Comparison of ENCODE assay signal across 9 cellular contexts in genomic region chr1:182069028-182069466, GRCh38. TPM values are rescaled to one million over a fixed set of nuclear protein-coding genes. Genes with fewer than 3 reads are reported as not detected.
DNase-seq lines count a peak whose midpoint lies in the region; ATAC-seq, FAIRE-seq and TF ChIP-seq lines count a peak whose summit lies in the region.
"Had no signal": no experiment of that assay in that cellular context is flagged by ENCODE, and none has a peak within 500 bp of the region (broad histone marks: within the 10 kb centered on the region; RNA-seq: fewer than 3 reads in every experiment).

No MANE protein-coding gene starts in this region.

- BruUV-seq in IMR-90 (replicated peaks; lab: Mats Ljungman, UMichigan) = no TSS peak

- TF ChIP-seq POLR2A in IMR-90 (IDR thresholded peaks at IDR 0.05; ENCODE audit: low read depth, low read length) (no peak), stomach (IDR thresholded peaks at IDR 0.05) (no peak)

- H3K36me3 ChIP-seq in IMR-90 (ENCODE audit: control insufficient read depth, insufficient read depth, low read length) = no peaks in the 10 kb centered on the region
- no peaks in the 10 kb centered on the region for H3K36me3 ChIP-seq in OCI-LY3 (replicated peaks; ENCODE audit: low read depth, low read length)
- H3K36me3 ChIP-seq in brain microvascular endothelial cell (replicated peaks) = no peaks in the 10 kb centered on the region
- H3K36me3 ChIP-seq in kidney (ENCODE audit: control insufficient read depth in 1 of 2, insufficient read depth in 2 of 2, low read length in 2 of 2) = no peaks in the 10 kb centered on the region
- H3K36me3 ChIP-seq in stomach = no peaks in the 10 kb centered on the region

- H3K27me3 ChIP-seq in IMR-90 (ENCODE audit: control insufficient read depth, insufficient read depth, low read length) = no peaks in the 10 kb centered on the region
- peaks cover 36% of the 10 kb centered on the region for H3K27me3 ChIP-seq in OCI-LY3 (ENCODE audit: low read depth, low read length)
- no peaks in the 10 kb centered on the region for H3K27me3 ChIP-seq in brain microvascular endothelial cell (replicated peaks)
- H3K27me3 ChIP-seq in stomach = peaks cover 0 to 14% (median 0%) of the 10 kb centered on the region in 3 donors

- no peaks in the 10 kb centered on the region for H3K79me1 ChIP-seq in IMR-90 (ENCODE audit: low read depth in 1 of 2, low read length in 2 of 2)

- H3K4me1 ChIP-seq in IMR-90 (ENCODE audit: control insufficient read depth, insufficient read depth, low read length) = no peaks in the 10 kb centered on the region
- no peaks in the 10 kb centered on the region for H3K4me1 ChIP-seq in OCI-LY3 (ENCODE audit: low read length)
- peaks cover 0 to 2% of the 10 kb centered on the region in 2 donors for H3K4me1 ChIP-seq in kidney (ENCODE audit: control insufficient read depth in 1 of 2, insufficient read depth in 1 of 2, low read depth in 1 of 2, low read length in 2 of 2)
- H3K4me1 ChIP-seq in stomach = peaks cover 0 to 7% (median 3%) of the 10 kb centered on the region in 4 donors

- peak; percentile 46 for DNase-seq in activated CD4-positive, alpha-beta T cell treated with anti-CD3 and anti-CD28 coated beads for 48 hours
- DNase-seq in activated CD4-positive, alpha-beta T cell treated with anti-CD3 and anti-CD28 coated beads for 1 hour = no peak
- peak; percentile 14 for DNase-seq in IMR-90
- no peak for DNase-seq in brain microvascular endothelial cell
- DNase-seq in kidney = peak; percentile 69
- DNase-seq in stomach = peak; percentile 66
- DNase-seq: CD4-positive, CD25-positive, alpha-beta regulatory T cell had no signal

- H3K27ac ChIP-seq in IMR-90 (ENCODE audit: insufficient read depth, low read length) (no peak overlapping the region), OCI-LY3 (ENCODE audit: low read length) (no peak overlapping the region), brain microvascular endothelial cell (no peak overlapping the region), kidney (ENCODE audit: low read depth in 2 of 2, low read length in 2 of 2) (no peak overlapping the region), stomach (no peak overlapping the region)

- H2BK15ac ChIP-seq in IMR-90 (ENCODE audit: low read depth, low read length) = no peak overlapping the region

- H3K23ac ChIP-seq in IMR-90 (ENCODE audit: low read depth, low read length) = no peak overlapping the region

- intact Hi-C loops in IMR-90 (cut with micrococcal nuclease) = no loop called here
- intact Hi-C loops in kidney (cut with DNase I) = no loop called here
- intact Hi-C loops in stomach (cut with DNase I; ENCODE audit: low total_unique reads) = no loop called here

- no peak overlapping the region for H3K4ac ChIP-seq in IMR-90 (ENCODE audit: low read depth, low read length)

- H3K4me2 ChIP-seq in IMR-90 (ENCODE audit: low read depth, low read length) (no peak overlapping the region), OCI-LY3 (ENCODE audit: low read length) (no peak overlapping the region)

- H4K91ac ChIP-seq in IMR-90 (ENCODE audit: insufficient read depth, low read depth, low read length) = no peak overlapping the region

- H3K4me3 ChIP-seq in IMR-90 (ENCODE audit: insufficient read depth, low read depth, low read length) (no peak overlapping the region), OCI-LY3 (ENCODE audit: low read length) (no peak overlapping the region), brain microvascular endothelial cell (ENCODE audit: low read depth, low read length) (no peak overlapping the region), kidney (ENCODE audit: low read length in 2 of 2) (no peak overlapping the region), stomach (no peak overlapping the region)

- in situ Hi-C loops in IMR-90 (cut with MboI; ENCODE audit: low sequenced_read_pairs) = loop anchor here (25.0 kb wide), 1 partner anchor 857 kb away; no protein-coding TSS in a partner anchor
- in situ Hi-C loops in brain microvascular endothelial cell (cut with HindIII; ENCODE audit: low pct_ligation_motif_present, low sequenced_read_pairs) = no loop called here

- no peak overlapping the region for H3K18ac ChIP-seq in IMR-90 (ENCODE audit: low read depth, low read length)

- H4K5ac ChIP-seq in IMR-90 (ENCODE audit: low read depth, low read length) = no peak overlapping the region

- no peak overlapping the region for H2AK5ac ChIP-seq in IMR-90 (ENCODE audit: low read depth, low read length)

- POLR2A ChIA-PET in IMR-90 (lab: Charles Lee; ENCODE audit: unreplicated experiment) = no interaction called here

- 13% methylated on average over 3 of the region's 12 CpGs; no CpG with 5 or more reads in 1 of the 2 experiments for WGBS in IMR-90 (ENCODE audit: extremely low coverage in 2 of 2, insufficient read length in 1 of 2), 2 experiments
- WGBS in stomach, 5 donors = 10 to 53% (median 12%) methylated on average over 11 to 12 of the region's 12 CpGs

- H4K8ac ChIP-seq in IMR-90 (ENCODE audit: low read depth in 2 of 2, low read length in 2 of 2) = no peak overlapping the region

- H2AK9ac ChIP-seq in IMR-90 (replicated peaks; ENCODE audit: low read depth, low read length, poor library complexity) = no peak overlapping the region

- TF ChIP-seq EP300 in stomach (IDR thresholded peaks at IDR 0.05) = no peak

- no peaks in the 10 kb centered on the region for H4K20me1 ChIP-seq in IMR-90 (ENCODE audit: insufficient read depth, low read length)
- no peaks in the 10 kb centered on the region for H4K20me1 ChIP-seq in OCI-LY3 (ENCODE audit: insufficient read depth, low read length)

- no peaks in the 10 kb centered on the region for H3K9me1 ChIP-seq in IMR-90 (ENCODE audit: insufficient read depth, low read length)

- H3K9me3 ChIP-seq in IMR-90 (ENCODE audit: control insufficient read depth, insufficient read depth, low read length) (no peaks in the 10 kb centered on the region), OCI-LY3 (ENCODE audit: insufficient read depth, low read length) (no peaks in the 10 kb centered on the region), kidney (ENCODE audit: control insufficient read depth in 1 of 2, low read length in 2 of 2) (peaks cover 0 to under 1% of the 10 kb centered on the region in 2 donors), stomach (no peaks in the 10 kb centered on the region)

- H2BK20ac ChIP-seq in IMR-90 (ENCODE audit: low read depth, low read length) = no peak overlapping the region

- no peak overlapping the region for H3K9ac ChIP-seq in IMR-90 (ENCODE audit: low read depth, low read length)
- no peak overlapping the region for H3K9ac ChIP-seq in OCI-LY3 (ENCODE audit: low read length)
- H3K9ac ChIP-seq in kidney (ENCODE audit: low read length in 2 of 2) = no peak overlapping the region

- no peak overlapping the region for H2BK120ac ChIP-seq in IMR-90 (ENCODE audit: low read depth, low read length)

- dilution Hi-C loops in IMR-90 (cut with HindIII; ENCODE audit: low sequenced_read_pairs, unreplicated experiment) = no loop called here

- peak; percentile 80 for ATAC-seq in IMR-90 (ENCODE audit: low read depth)
- ATAC-seq in GM21381 (IDR thresholded peaks at IDR 0.05; ENCODE audit: unreplicated experiment) = no peak

- TF ChIP-seq CTCF in IMR-90 (conservative IDR thresholded peaks at IDR 0.05; ENCODE audit: low read depth, low read length) = peak; percentile 49
- TF ChIP-seq CTCF in OCI-LY3 (IDR thresholded peaks at IDR 0.05; ENCODE audit: low read depth, low read length) = peak; percentile 42
- TF ChIP-seq CTCF in brain microvascular endothelial cell (IDR thresholded peaks at IDR 0.05; ENCODE audit: low read depth, low read length, missing control alignments) = peak; percentile 78
- peak; percentile 51 for TF ChIP-seq CTCF in kidney (IDR thresholded peaks at IDR 0.05; ENCODE audit: borderline replicate concordance, extremely low read depth, insufficient read depth)
- peak in 5 of 7 experiments; percentile 16 to 69 (median 40) for TF ChIP-seq CTCF in stomach (IDR thresholded peaks at IDR 0.05)

- H3K56ac ChIP-seq in IMR-90 (ENCODE audit: extremely low read depth, insufficient read depth, low read length) = no peak overlapping the region

- H2AFZ ChIP-seq in IMR-90 (replicated peaks; ENCODE audit: low read length, poor library complexity) (no peak overlapping the region), OCI-LY3 (ENCODE audit: low read depth, low read length) (no peak overlapping the region)

- CTCF ChIA-PET in IMR-90 (lab: Yijun Ruan, JAX) = interaction anchor here (0.6 to 1.4 kb wide), 3 partner anchors 10 to 1081 kb away, joined by 3 to 6 read pairs (median 3); no protein-coding TSS in a partner anchor

- FAIRE-seq in kidney (lab: Jason Lieb, UNC) = no peak

- H2BK5ac ChIP-seq in IMR-90 (ENCODE audit: low read depth, low read length, poor library complexity, severe bottlenecking) = no peak overlapping the region

- peak; percentile 33; the same call in 1 of the 2 replicates for TF ChIP-seq RAD21 in IMR-90 (IDR thresholded peaks at IDR 0.05; ENCODE audit: low read length)

- H3K14ac ChIP-seq in IMR-90 (replicated peaks; ENCODE audit: low read depth, low read length) = no peak overlapping the region

- H3K79me2 ChIP-seq in OCI-LY3 (ENCODE audit: low read length) = no peaks in the 10 kb centered on the region

TF ChIP-seq in IMR-90, 13 proteins besides CTCF, POLR2A, EP300 and RAD21:
- TF ChIP-seq MXI1 (IDR thresholded peaks at IDR 0.05; ENCODE audit: borderline replicate concordance, low read depth, low read length) = no peak

RNA-seq across cellular contexts. Expression of gene ZNF648, which starts 7.5 kb away (rescaled TPM):
- total RNA-seq in IMR-90 (2012; rRNA removed) (not detected in 2 replicates), kidney (not detected), stomach (1 to 10 TPM in 1 of 5 donors, not detected in 4; 1.7 TPM)
- polyA plus RNA-seq in IMR-90 (2012; rRNA removed) (not detected in 2 replicates), kidney (ENCODE audit: insufficient read depth, low read depth, low replicate concordance) (not detected), stomach (under 1 TPM in 2 of 3 donors, not detected in 1; 0.03 to 0.12 TPM)
- not detected in 2 replicates for polyA plus RNA-seq in IMR-90 (2012; cell fraction: cytosol; rRNA removed)
- not detected in 2 replicates for polyA plus RNA-seq in IMR-90 (2012; cell fraction: nucleus; rRNA removed; ENCODE audit: low replicate concordance)
- total RNA-seq: CD4-positive, CD25-positive, alpha-beta regulatory T cell had no signal

Comparison
In these comparisons a context has a peak if more than half of its experiments do, and no peak if none do; other contexts are left out.
1. DNase-seq: peak in activated CD4-positive, alpha-beta T cell treated with anti-CD3 and anti-CD28 coated beads for 48 hours (single experiment), IMR-90 (single experiment), kidney (single experiment) and stomach (single experiment); none in activated CD4-positive, alpha-beta T cell treated with anti-CD3 and anti-CD28 coated beads for 1 hour (single experiment) and brain microvascular endothelial cell (single experiment).
2. Peak in every context shown above with its lines, with median percentiles within 50 percentile points of each other: CTCF ChIP-seq.